ENCODE assay signal across 30 cellular contexts in genomic region chr5:38706376-38706775, GRCh38.
"Had no signal": no experiment of that assay in that cellular context is flagged by ENCODE, and none has a peak within 500 bp of the region (broad histone marks: within the 10 kb centered on the region; RNA-seq: fewer than 3 reads in every experiment).

No MANE protein-coding gene starts in this region.

- H3K27ac ChIP-seq: ascending aorta, cardiac muscle cell, colonic mucosa, epithelial cell of prostate, foreskin keratinocyte, gastrocnemius medialis had no signal

- H3K27me3 ChIP-seq: adrenal gland, ascending aorta, breast epithelium, cardiac muscle cell, colonic mucosa, gastrocnemius medialis, heart right ventricle had no signal

- H3K36me3 ChIP-seq: adrenal gland, ascending aorta, breast epithelium, cardiac muscle cell, colonic mucosa, gastrocnemius medialis, heart right ventricle had no signal

- DNase-seq: activated CD4-positive, alpha-beta memory T cell treated with anti-CD3 and anti-CD28 coated beads for 36 hours; activated CD4-positive, alpha-beta T cell treated with anti-CD3 and anti-CD28 coated beads for 36 hours; activated CD4-positive, alpha-beta T cell treated with anti-CD3 and anti-CD28 coated beads, Interleukin-2, amount 10 ng/mL, durations not matched to agents 24 days and 14 days; activated CD4-positive, CD25-positive, alpha-beta regulatory T cell; activated CD4-positive, CD25-positive, alpha-beta regulatory T cell treated with anti-CD3 and anti-CD28 coated beads, Interleukin-2, amount 50 U/mL, for 72 hours; activated CD8-positive, alpha-beta memory T cell treated with anti-CD3 and anti-CD28 coated beads, Interleukin-2, amount 10 ng/mL, durations not matched to agents 7 days and 5 days; activated CD8-positive, alpha-beta memory T cell treated with anti-CD3 and anti-CD28 coated beads, Interleukin-2, amount 50 U/mL, for 4 hours; activated CD8-positive, alpha-beta T cell treated with anti-CD3 and anti-CD28 coated beads, Interleukin-2, amount 10 ng/mL, durations not matched to agents 7 days and 5 days; activated effector memory CD4-positive, alpha-beta T cell treated with Interleukin-2 at 50 U/mL for 16 hours; activated gamma-delta T cell treated with Interleukin-2 at 50 U/mL for 16 hours; activated naive CD4-positive, alpha-beta T cell treated with anti-CD3 and anti-CD28 coated beads, Interleukin-2, amount 50 U/mL, for 16 hours; activated naive CD4-positive, alpha-beta T cell treated with Interleukin-2 at 50 U/mL for 16 hours; activated T-cell treated with anti-CD3 and anti-CD28 coated beads for 4 hours; activated T-cell treated with anti-CD3 and anti-CD28 coated beads, Interleukin-2, amount 50 U/mL, for 24 hours; adrenal gland; central memory CD4-positive, alpha-beta T cell; cerebellar nuclear complex; colonic mucosa; effector CD8-positive, alpha-beta T cell; foreskin keratinocyte; gastrocnemius medialis; glutamatergic neuron; heart right ventricle; T-helper 1 cell; T-helper 17 cell had no signal

- H3K4me3 ChIP-seq: adrenal gland, ascending aorta, breast epithelium, cardiac muscle cell, colonic mucosa, gastrocnemius medialis, heart right ventricle had no signal

- H3K9me3 ChIP-seq: adrenal gland, ascending aorta, breast epithelium, colonic mucosa, gastrocnemius medialis, heart right ventricle had no signal

- ATAC-seq: activated CD4-positive, alpha-beta T cell treated with anti-CD3 and anti-CD28 coated beads for 36 hours; activated CD8-positive, alpha-beta memory T cell treated with anti-CD3 and anti-CD28 coated beads, Interleukin-2, amount 10 ng/mL, durations not matched to agents 7 days and 5 days; activated CD8-positive, alpha-beta T cell treated with anti-CD3 and anti-CD28 coated beads, Interleukin-2, amount 10 ng/mL, durations not matched to agents 7 days and 5 days; activated T-helper 17 cell treated with anti-CD3 and anti-CD28 coated beads, Interleukin-2, amount 50 U/mL, for 72 hours; foreskin keratinocyte; gastrocnemius medialis; heart right ventricle; T-helper 17 cell had no signal

- H3K4me1 ChIP-seq: ascending aorta, breast epithelium, colonic mucosa, foreskin keratinocyte, gastrocnemius medialis had no signal
